Comparison of ENCODE assay signal across 9 cellular contexts in the genomic region with DNA sequence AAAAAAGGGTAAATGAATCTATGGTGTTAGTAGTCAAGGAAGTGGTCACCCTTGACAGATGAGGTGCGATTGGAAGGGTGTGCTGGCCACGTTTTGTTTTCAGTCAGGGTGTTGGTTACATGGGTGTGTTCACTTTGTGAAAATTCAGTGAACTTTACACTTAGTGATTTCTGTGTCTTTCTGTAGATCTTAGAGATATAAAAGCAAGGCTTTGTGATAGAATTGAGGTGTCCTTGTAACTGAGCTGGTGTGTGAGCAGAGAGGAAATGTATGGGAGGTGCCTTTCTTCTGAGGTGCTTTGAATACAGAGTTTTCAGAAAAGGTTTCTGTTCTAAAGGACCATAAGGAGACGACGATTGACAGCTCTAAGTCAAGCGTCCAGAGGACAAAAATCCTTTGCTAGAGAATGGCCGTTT.
DNase-seq lines count a peak whose midpoint lies in the region; ATAC-seq, FAIRE-seq and TF ChIP-seq lines count a peak whose summit lies in the region.
"Had no signal": no experiment of that assay in that cellular context is flagged by ENCODE, and none has a peak within 500 bp of the region (broad histone marks: within the 10 kb centered on the region; RNA-seq: fewer than 3 reads in every experiment).

No MANE protein-coding gene starts in this region.

- CTCF ChIA-PET in PC-3 (lab: Charles Lee): no interaction called here

- peak; percentile 87 for FAIRE-seq in GM12892 (lab: Jason Lieb, UNC)

- ATAC-seq in GM21717 (IDR thresholded peaks at IDR 0.05; ENCODE audit: unreplicated experiment) (peak; percentile 59), lower lobe of right lung (peak; percentile 52 to 62), PC-3 (no peak)

- H3K4me2 ChIP-seq in PC-3 (ENCODE audit: low read length): no peak overlapping the region
- no peak overlapping the region for H3K4me2 ChIP-seq in MM.1S (ENCODE audit: low read depth, low read length)

- intact Hi-C loops in lower lobe of right lung (cut with DNase I): no loop called here
- intact Hi-C loops in uterus (cut with DNase I; ENCODE audit: low total_unique reads): no loop called here
- intact Hi-C loops in PC-3 (cut with micrococcal nuclease): no loop called here

- POLR2A ChIA-PET in PC-3 (lab: Charles Lee; ENCODE audit: unreplicated experiment): no interaction called here

- H3K9me3 ChIP-seq in lower lobe of right lung: no peaks in the 10 kb centered on the region
- H3K9me3 ChIP-seq in uterus: no peaks in the 10 kb centered on the region
- H3K9me3 ChIP-seq in PC-3 (ENCODE audit: low read length): no peaks in the 10 kb centered on the region
- H3K9me3 ChIP-seq in MM.1S (replicated peaks; ENCODE audit: insufficient read depth, low read length): no peaks in the 10 kb centered on the region

- no peak for TF ChIP-seq CTCF in lower lobe of right lung (IDR thresholded peaks at IDR 0.05)
- no peak for TF ChIP-seq CTCF in uterus (IDR thresholded peaks at IDR 0.05)
- no peak for TF ChIP-seq CTCF in PC-3 (conservative IDR thresholded peaks at IDR 0.05; ENCODE audit: low read depth, low read length)
- TF ChIP-seq CTCF in MM.1S (IDR thresholded peaks at IDR 0.05; ENCODE audit: low read length): no peak

- H4K20me1 ChIP-seq in PC-3 (ENCODE audit: low read length) (no peaks in the 10 kb centered on the region), MM.1S (ENCODE audit: insufficient read depth, low read length) (no peaks in the 10 kb centered on the region)

- H3K4me1 ChIP-seq in lower lobe of right lung: no peaks in the 10 kb centered on the region
- H3K4me1 ChIP-seq in uterus: no peaks in the 10 kb centered on the region
- no peaks in the 10 kb centered on the region for H3K4me1 ChIP-seq in PC-3 (ENCODE audit: insufficient read depth, low read length)
- no peaks in the 10 kb centered on the region for H3K4me1 ChIP-seq in MM.1S (ENCODE audit: low read length)

- no peaks in the 10 kb centered on the region for H3K9me2 ChIP-seq in PC-3 (replicated peaks; ENCODE audit: low read length)
- H3K9me2 ChIP-seq in MM.1S (replicated peaks; ENCODE audit: insufficient read depth, low read length): no peaks in the 10 kb centered on the region

- DNase-seq in GM12892 (ENCODE audit: insufficient read length) (no peak), T follicular helper cell (ENCODE audit: low read depth) (peak; percentile 7), lower lobe of right lung (no peak), uterus (no peak), PC-3 (no peak), MM.1S (no peak), NCI-H1105 (lab: John Stamatoyannopoulos, UW) (no peak)
- DNase-seq: NCI-H1048 had no signal

- H3K27me3 ChIP-seq in lower lobe of right lung (ENCODE audit: low read depth) (no peaks in the 10 kb centered on the region), uterus (no peaks in the 10 kb centered on the region), PC-3 (ENCODE audit: low read length) (no peaks in the 10 kb centered on the region), MM.1S (replicated peaks; ENCODE audit: insufficient read depth, low read length) (no peaks in the 10 kb centered on the region)

- H3K4me3 ChIP-seq in lower lobe of right lung (no peak overlapping the region), uterus (no peak overlapping the region), PC-3 (ENCODE audit: low read length) (no peak overlapping the region), MM.1S (ENCODE audit: low read length) (no peak overlapping the region)

- H2AFZ ChIP-seq in PC-3 (ENCODE audit: low read length): no peak overlapping the region
- no peak overlapping the region for H2AFZ ChIP-seq in MM.1S (ENCODE audit: low read length)

- no TSS peak for BruUV-seq in PC-3 (replicated peaks; lab: Mats Ljungman, UMichigan)

- H3K36me3 ChIP-seq in lower lobe of right lung (peaks cover 6% of the 10 kb centered on the region), uterus (no peaks in the 10 kb centered on the region), PC-3 (ENCODE audit: low read depth, low read length) (no peaks in the 10 kb centered on the region), MM.1S (replicated peaks; ENCODE audit: insufficient read depth, low read length) (no peaks in the 10 kb centered on the region)

- H3K9ac ChIP-seq in PC-3 (ENCODE audit: low read length): no peak overlapping the region
- H3K9ac ChIP-seq in MM.1S (ENCODE audit: low read length): no peak overlapping the region

- H3K27ac ChIP-seq in lower lobe of right lung: no peak overlapping the region
- H3K27ac ChIP-seq in uterus: no peak overlapping the region
- H3K27ac ChIP-seq in PC-3 (ENCODE audit: low read length): no peak overlapping the region
- H3K27ac ChIP-seq in MM.1S (ENCODE audit: low read length): no peak overlapping the region

- H3F3A ChIP-seq in PC-3 (ENCODE audit: low read length, unreplicated experiment): no peaks in the 10 kb centered on the region
- H3F3A ChIP-seq in MM.1S (ENCODE audit: insufficient read depth, low read length): no peaks in the 10 kb centered on the region

- TF ChIP-seq POLR2A in GM12892 (IDR thresholded peaks at IDR 0.05; ENCODE audit: low read depth, low read length) (no peak), uterus (IDR thresholded peaks at IDR 0.05) (no peak)

- H3K79me2 ChIP-seq in PC-3 (ENCODE audit: low read length) (no peaks in the 10 kb centered on the region), MM.1S (ENCODE audit: low read length) (no peaks in the 10 kb centered on the region)
